Comparison of ENCODE assay signal across 1 cellular context in genomic region chr9:128245293-128246151, GRCh38.
TF ChIP-seq lines count a peak whose summit lies in the region.

No MANE protein-coding gene starts in this region.

TF ChIP-seq in GM23338, 12 proteins besides CTCF, POLR2A, EP300 and RAD21 (continued from another document):
- TF ChIP-seq, protein P1, sequence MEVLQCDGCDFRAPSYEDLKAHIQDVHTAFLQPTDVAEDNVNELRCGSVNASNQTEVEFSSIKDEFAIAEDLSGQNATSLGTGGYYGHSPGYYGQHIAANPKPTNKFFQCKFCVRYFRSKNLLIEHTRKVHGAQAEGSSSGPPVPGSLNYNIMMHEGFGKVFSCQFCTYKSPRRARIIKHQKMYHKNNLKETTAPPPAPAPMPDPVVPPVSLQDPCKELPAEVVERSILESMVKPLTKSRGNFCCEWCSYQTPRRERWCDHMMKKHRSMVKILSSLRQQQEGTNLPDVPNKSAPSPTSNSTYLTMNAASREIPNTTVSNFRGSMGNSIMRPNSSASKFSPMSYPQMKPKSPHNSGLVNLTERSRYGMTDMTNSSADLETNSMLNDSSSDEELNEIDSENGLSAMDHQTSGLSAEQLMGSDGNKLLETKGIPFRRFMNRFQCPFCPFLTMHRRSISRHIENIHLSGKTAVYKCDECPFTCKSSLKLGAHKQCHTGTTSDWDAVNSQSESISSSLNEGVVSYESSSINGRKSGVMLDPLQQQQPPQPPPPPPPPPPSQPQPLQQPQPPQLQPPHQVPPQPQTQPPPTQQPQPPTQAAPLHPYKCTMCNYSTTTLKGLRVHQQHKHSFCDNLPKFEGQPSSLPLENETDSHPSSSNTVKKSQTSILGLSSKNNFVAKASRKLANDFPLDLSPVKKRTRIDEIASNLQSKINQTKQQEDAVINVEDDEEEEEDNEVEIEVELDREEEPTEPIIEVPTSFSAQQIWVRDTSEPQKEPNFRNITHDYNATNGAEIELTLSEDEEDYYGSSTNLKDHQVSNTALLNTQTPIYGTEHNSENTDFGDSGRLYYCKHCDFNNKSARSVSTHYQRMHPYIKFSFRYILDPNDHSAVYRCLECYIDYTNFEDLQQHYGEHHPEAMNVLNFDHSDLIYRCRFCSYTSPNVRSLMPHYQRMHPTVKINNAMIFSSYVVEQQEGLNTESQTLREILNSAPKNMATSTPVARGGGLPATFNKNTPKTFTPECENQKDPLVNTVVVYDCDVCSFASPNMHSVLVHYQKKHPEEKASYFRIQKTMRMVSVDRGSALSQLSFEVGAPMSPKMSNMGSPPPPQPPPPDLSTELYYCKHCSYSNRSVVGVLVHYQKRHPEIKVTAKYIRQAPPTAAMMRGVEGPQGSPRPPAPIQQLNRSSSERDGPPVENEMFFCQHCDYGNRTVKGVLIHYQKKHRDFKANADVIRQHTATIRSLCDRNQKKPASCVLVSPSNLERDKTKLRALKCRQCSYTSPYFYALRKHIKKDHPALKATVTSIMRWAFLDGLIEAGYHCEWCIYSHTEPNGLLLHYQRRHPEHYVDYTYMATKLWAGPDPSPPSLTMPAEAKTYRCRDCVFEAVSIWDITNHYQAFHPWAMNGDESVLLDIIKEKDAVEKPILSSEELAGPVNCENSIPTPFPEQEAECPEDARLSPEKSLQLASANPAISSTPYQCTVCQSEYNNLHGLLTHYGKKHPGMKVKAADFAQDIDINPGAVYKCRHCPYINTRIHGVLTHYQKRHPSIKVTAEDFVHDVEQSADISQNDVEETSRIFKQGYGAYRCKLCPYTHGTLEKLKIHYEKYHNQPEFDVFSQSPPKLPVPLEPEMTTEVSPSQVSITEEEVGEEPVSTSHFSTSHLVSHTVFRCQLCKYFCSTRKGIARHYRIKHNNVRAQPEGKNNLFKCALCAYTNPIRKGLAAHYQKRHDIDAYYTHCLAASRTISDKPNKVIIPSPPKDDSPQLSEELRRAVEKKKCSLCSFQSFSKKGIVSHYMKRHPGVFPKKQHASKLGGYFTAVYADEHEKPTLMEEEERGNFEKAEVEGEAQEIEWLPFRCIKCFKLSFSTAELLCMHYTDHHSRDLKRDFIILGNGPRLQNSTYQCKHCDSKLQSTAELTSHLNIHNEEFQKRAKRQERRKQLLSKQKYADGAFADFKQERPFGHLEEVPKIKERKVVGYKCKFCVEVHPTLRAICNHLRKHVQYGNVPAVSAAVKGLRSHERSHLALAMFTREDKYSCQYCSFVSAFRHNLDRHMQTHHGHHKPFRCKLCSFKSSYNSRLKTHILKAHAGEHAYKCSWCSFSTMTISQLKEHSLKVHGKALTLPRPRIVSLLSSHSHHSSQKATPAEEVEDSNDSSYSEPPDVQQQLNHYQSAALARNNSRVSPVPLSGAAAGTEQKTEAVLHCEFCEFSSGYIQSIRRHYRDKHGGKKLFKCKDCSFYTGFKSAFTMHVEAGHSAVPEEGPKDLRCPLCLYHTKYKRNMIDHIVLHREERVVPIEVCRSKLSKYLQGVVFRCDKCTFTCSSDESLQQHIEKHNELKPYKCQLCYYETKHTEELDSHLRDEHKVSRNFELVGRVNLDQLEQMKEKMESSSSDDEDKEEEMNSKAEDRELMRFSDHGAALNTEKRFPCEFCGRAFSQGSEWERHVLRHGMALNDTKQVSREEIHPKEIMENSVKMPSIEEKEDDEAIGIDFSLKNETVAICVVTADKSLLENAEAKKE (CRISPR knock-in tag; IDR thresholded peaks at IDR 0.05) = no peak
- TF ChIP-seq ZNF331 (CRISPR knock-in tag; IDR thresholded peaks at IDR 0.05; ENCODE audit: low read depth) (no peak), ZNF114 (CRISPR knock-in tag; IDR thresholded peaks at IDR 0.05) (no peak), EZH2 (IDR thresholded peaks at IDR 0.05; ENCODE audit: low read depth, unreplicated experiment) (no peak), POLR2AphosphoS5 (IDR thresholded peaks at IDR 0.05; ENCODE audit: low read depth) (no peak), CREB1 (CRISPR knock-in tag; IDR thresholded peaks at IDR 0.05; ENCODE audit: low read depth) (no peak), NANOG (IDR thresholded peaks at IDR 0.05; ENCODE audit: borderline replicate concordance) (no peak), ETS1 (IDR thresholded peaks at IDR 0.05) (no peak)
- TF ChIP-seq, protein P2, sequence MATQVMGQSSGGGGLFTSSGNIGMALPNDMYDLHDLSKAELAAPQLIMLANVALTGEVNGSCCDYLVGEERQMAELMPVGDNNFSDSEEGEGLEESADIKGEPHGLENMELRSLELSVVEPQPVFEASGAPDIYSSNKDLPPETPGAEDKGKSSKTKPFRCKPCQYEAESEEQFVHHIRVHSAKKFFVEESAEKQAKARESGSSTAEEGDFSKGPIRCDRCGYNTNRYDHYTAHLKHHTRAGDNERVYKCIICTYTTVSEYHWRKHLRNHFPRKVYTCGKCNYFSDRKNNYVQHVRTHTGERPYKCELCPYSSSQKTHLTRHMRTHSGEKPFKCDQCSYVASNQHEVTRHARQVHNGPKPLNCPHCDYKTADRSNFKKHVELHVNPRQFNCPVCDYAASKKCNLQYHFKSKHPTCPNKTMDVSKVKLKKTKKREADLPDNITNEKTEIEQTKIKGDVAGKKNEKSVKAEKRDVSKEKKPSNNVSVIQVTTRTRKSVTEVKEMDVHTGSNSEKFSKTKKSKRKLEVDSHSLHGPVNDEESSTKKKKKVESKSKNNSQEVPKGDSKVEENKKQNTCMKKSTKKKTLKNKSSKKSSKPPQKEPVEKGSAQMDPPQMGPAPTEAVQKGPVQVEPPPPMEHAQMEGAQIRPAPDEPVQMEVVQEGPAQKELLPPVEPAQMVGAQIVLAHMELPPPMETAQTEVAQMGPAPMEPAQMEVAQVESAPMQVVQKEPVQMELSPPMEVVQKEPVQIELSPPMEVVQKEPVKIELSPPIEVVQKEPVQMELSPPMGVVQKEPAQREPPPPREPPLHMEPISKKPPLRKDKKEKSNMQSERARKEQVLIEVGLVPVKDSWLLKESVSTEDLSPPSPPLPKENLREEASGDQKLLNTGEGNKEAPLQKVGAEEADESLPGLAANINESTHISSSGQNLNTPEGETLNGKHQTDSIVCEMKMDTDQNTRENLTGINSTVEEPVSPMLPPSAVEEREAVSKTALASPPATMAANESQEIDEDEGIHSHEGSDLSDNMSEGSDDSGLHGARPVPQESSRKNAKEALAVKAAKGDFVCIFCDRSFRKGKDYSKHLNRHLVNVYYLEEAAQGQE (IDR thresholded peaks at IDR 0.05; ENCODE audit: unreplicated experiment) = no peak
